ENCODE assay signal across 24 cellular contexts in genomic region chr14:75619598-75619997, GRCh38.
"Had no signal": no experiment of that assay in that cellular context is flagged by ENCODE, and none has a peak within 500 bp of the region (broad histone marks: within the 10 kb centered on the region; RNA-seq: fewer than 3 reads in every experiment).

No MANE protein-coding gene starts in this region.

- ATAC-seq: activated CD4-positive, alpha-beta T cell treated with anti-CD3 and anti-CD28 coated beads for 36 hours; activated T-cell treated with anti-CD3 and anti-CD28 coated beads, Interleukin-2, amount 50 U/mL, for 72 hours; stimulated activated memory B cell treated with anti-CD40 and anti-IgM and Interleukin-4, amounts not matched to agents 10 μg/mL and 1 μg/mL and 100 μg/mL, for 72 hours had no signal

- H3K9me3 ChIP-seq: esophagus muscularis mucosa, neutrophil, ovary, prostate gland, stomach, vagina had no signal

- H3K27ac Mint-ChIP-seq: activated B cell treated with CpG ODN at 0.5 μM for 24 hours; activated CD4-positive, alpha-beta T cell treated with anti-CD3 and anti-CD28 coated beads for 36 hours; activated naive CD4-positive, alpha-beta T cell treated with anti-CD3 and anti-CD28 coated beads, Interleukin-2, amount 10 ng/mL, durations not matched to agents 7 days and 5 days; activated T-cell treated with anti-CD3 and anti-CD28 coated beads, Interleukin-2, amount 50 U/mL, for 72 hours; memory B cell; nephron; stimulated activated memory B cell treated with anti-CD40 and anti-IgM and Interleukin-4, amounts not matched to agents 10 μg/mL and 1 μg/mL and 100 μg/mL, for 72 hours; type B pancreatic cell had no signal

- H3K9me3 Mint-ChIP-seq: activated B cell treated with CpG ODN at 0.5 μM for 24 hours; activated naive CD4-positive, alpha-beta T cell treated with anti-CD3 and anti-CD28 coated beads, Interleukin-2, amount 10 ng/mL, durations not matched to agents 7 days and 5 days; memory B cell; nephron had no signal

- H3K27ac ChIP-seq: cardiac muscle cell, esophagus muscularis mucosa, neutrophil, ovary, prostate gland, skin epidermis, stomach, vagina had no signal

- H3K4me3 Mint-ChIP-seq: activated B cell treated with CpG ODN at 0.5 μM for 24 hours; activated CD4-positive, alpha-beta T cell treated with anti-CD3 and anti-CD28 coated beads for 36 hours; activated naive CD4-positive, alpha-beta T cell treated with anti-CD3 and anti-CD28 coated beads, Interleukin-2, amount 10 ng/mL, durations not matched to agents 7 days and 5 days; activated T-cell treated with anti-CD3 and anti-CD28 coated beads, Interleukin-2, amount 50 U/mL, for 72 hours; memory B cell; nephron; stimulated activated memory B cell treated with anti-CD40 and anti-IgM and Interleukin-4, amounts not matched to agents 10 μg/mL and 1 μg/mL and 100 μg/mL, for 72 hours; type B pancreatic cell had no signal

- H3K4me1 Mint-ChIP-seq: activated CD4-positive, alpha-beta T cell treated with anti-CD3 and anti-CD28 coated beads for 36 hours; activated naive CD4-positive, alpha-beta T cell treated with anti-CD3 and anti-CD28 coated beads, Interleukin-2, amount 10 ng/mL, durations not matched to agents 7 days and 5 days; nephron had no signal

- H3K27me3 ChIP-seq: cardiac muscle cell, esophagus muscularis mucosa, neutrophil, ovary, stomach, vagina had no signal

- H3K36me3 ChIP-seq: cardiac muscle cell, esophagus muscularis mucosa, neutrophil, ovary, prostate gland, stomach, vagina had no signal

- H3K4me1 ChIP-seq: prostate gland, vagina had no signal

- H3K36me3 Mint-ChIP-seq: activated naive CD4-positive, alpha-beta T cell treated with anti-CD3 and anti-CD28 coated beads, Interleukin-2, amount 10 ng/mL, durations not matched to agents 7 days and 5 days; memory B cell had no signal

- H3K4me3 ChIP-seq: cardiac muscle cell, esophagus muscularis mucosa, ovary, prostate gland, skin epidermis, stomach, vagina had no signal

- DNase-seq: activated B cell treated with CpG ODN at 0.5 μM for 24 hours; activated CD4-positive, alpha-beta T cell treated with anti-CD3 and anti-CD28 coated beads for 36 hours; activated CD4-positive, alpha-beta T cell treated with anti-CD3 and anti-CD28 coated beads, Interleukin-2, amount 50 U/mL, for 4 hours; activated effector memory CD4-positive, alpha-beta T cell treated with Interleukin-2 at 50 U/mL for 16 hours; activated naive CD4-positive, alpha-beta T cell treated with anti-CD3 and anti-CD28 coated beads, Interleukin-2, amount 10 ng/mL, durations not matched to agents 7 days and 5 days; activated T-cell treated with anti-CD3 and anti-CD28 coated beads, Interleukin-2, amount 50 U/mL, for 72 hours; effector memory CD4-positive, alpha-beta T cell; glutamatergic neuron; hippocampal formation; kidney glomerular epithelial cell; ovary; stimulated activated CD4-positive, alpha-beta T cell treated with anti-CD3 and anti-CD28 coated beads, Interleukin-2, amount 100 ng/mL, for 24 hours; stomach; T-helper 9 cell had no signal
